8 cellular contexts compared by ENCODE assay signal in the genomic region with DNA sequence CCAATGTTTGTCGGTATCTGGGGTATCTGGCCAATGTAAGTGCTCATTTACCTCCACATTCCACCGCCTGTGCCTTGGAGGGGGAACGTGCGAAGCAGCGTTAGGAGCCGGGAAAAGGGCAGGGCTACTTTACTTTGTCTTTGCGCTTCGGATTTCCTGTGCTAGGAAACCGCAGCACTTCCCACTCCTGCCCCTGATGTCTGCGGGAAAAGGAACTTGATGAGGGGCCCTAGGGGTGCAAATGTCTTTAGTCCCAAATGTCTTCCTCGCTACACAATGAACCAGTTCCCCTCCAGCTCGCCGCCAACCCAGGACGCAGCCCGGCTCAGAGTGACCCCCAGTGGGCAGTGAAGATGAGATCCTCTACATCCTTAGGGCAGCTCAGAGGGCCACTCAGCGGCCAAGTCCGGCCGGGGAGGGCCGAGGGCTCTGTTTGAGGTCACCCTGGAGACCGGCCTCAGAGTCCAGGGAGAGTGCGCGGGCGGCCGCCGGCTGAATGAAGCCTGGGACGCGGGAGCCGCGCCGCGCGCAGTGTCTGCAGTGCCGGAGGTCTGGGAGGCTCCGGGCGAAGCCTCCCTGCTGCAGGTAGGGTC. TPM values are rescaled to one million over a fixed set of nuclear protein-coding genes. Genes with fewer than 3 reads are reported as not detected.
DNase-seq lines count a peak whose midpoint lies in the region; ATAC-seq lines count a peak whose summit lies in the region.

Gene DYNLT5, plus strand, starts transcription at position 460 of the 593 bp plus-strand sequence. CDS start 2,200 bp downstream, outside the sequence.

- ATAC-seq in HG02852 (IDR thresholded peaks at IDR 0.05; ENCODE audit: unreplicated experiment) (peak; percentile 66), right cardiac atrium (peak; percentile 92 to 97)

- H3K4me3 ChIP-seq in BLaER1 = peak within 1 kb of the TSS; percentile 48
- H3K4me3 ChIP-seq in right cardiac atrium (ENCODE audit: low read length) = peak within 1 kb of the TSS; percentile 53

- H3K9me3 ChIP-seq in BLaER1 (peaks cover 8% of the 10 kb centered on the region), right cardiac atrium (ENCODE audit: control insufficient read depth, low read length) (no peaks in the 10 kb centered on the region)

- H3K36me3 ChIP-seq in BLaER1 = no peaks in the 10 kb centered on the region

- peak within 1 kb of the TSS; percentile 75 for H3K4me2 ChIP-seq in BLaER1

- no peaks in the 10 kb centered on the region for H4K20me1 ChIP-seq in BLaER1

- intact Hi-C loops in right cardiac atrium (cut with DNase I) (no loop called here), posterior cingulate gyrus (cut with DNase I) (no loop called here)

- H3K4me1 ChIP-seq in BLaER1 (peaks cover 12% of the 10 kb centered on the region), right cardiac atrium (ENCODE audit: control insufficient read depth, insufficient read depth, low read length) (peaks cover 2% of the 10 kb centered on the region)

- H3K9ac ChIP-seq in BLaER1 = no peak within 1 kb of the TSS

- DNase-seq in right cardiac atrium = peak; percentile 66 to 85 (median 84)
- DNase-seq in posterior cingulate gyrus = peak; percentile 32 to 92 (median 60)
- DNase-seq in SHP77 treated with DMSO at 0.1 percent for 48 hours (lab: John Stamatoyannopoulos, UW) = no peak
- no peak for DNase-seq in RKO (ENCODE audit: low spot score)
- DNase-seq in T-helper 9 cell = no peak

- 8% methylated on average over 35 of the region's 35 CpGs for WGBS in right cardiac atrium

- H3K27me3 ChIP-seq in BLaER1 = peaks cover 21% of the 10 kb centered on the region
- no peaks in the 10 kb centered on the region for H3K27me3 ChIP-seq in right cardiac atrium (ENCODE audit: control insufficient read depth, insufficient read depth)

- H3K27ac ChIP-seq in BLaER1 (no peak within 1 kb of the TSS), angular gyrus (ENCODE audit: low read depth, low read length) (peak within 1 kb of the TSS; percentile 47), right cardiac atrium (ENCODE audit: low read length) (peak within 1 kb of the TSS; percentile 16)

RNA-seq across cellular contexts. Expression of gene DYNLT5, which starts in this region (rescaled TPM):
- 1 to 10 TPM in 3 of 4 donors, under 1 TPM in 1; 0.65 to 1.5 (median 1.0) TPM for total RNA-seq in right cardiac atrium
- polyA plus RNA-seq in right cardiac atrium = 1.2 TPM

Comparison
In these comparisons a context has a peak if more than half of its experiments do, and no peak if none do; other contexts are left out.
1. DNase-seq: peak in right cardiac atrium (3 of 3) and posterior cingulate gyrus (10 of 10); none in SHP77 treated with DMSO at 0.1 percent for 48 hours (single experiment), RKO (single experiment) and T-helper 9 cell (single experiment).